14 cellular contexts compared by ENCODE assay signal in genomic region chr17:1746975-1747543, GRCh38. TPM values are rescaled to one million over a fixed set of nuclear protein-coding genes. Genes with fewer than 3 reads are reported as not detected.
DNase-seq lines count a peak whose midpoint lies in the region; ATAC-seq and TF ChIP-seq lines count a peak whose summit lies in the region.
"Had no signal": no experiment of that assay in that cellular context is flagged by ENCODE, and none has a peak within 500 bp of the region (broad histone marks: within the 10 kb centered on the region; RNA-seq: fewer than 3 reads in every experiment).

No MANE protein-coding gene starts in this region.

- no peak overlapping the region for H3K4ac ChIP-seq in mesendoderm (ENCODE audit: low read depth, low read length)

- H3K36me3 ChIP-seq in osteoblast (ENCODE audit: insufficient read depth, low read length) (no peaks in the 10 kb centered on the region), mesendoderm (ENCODE audit: control insufficient read depth, insufficient read depth, low read length) (no peaks in the 10 kb centered on the region), HAP-1 (replicated peaks) (no peaks in the 10 kb centered on the region)
- H3K36me3 ChIP-seq: MG63 had no signal

- no peaks in the 10 kb centered on the region for H4K20me1 ChIP-seq in osteoblast (ENCODE audit: insufficient read depth, low read length)

- no peaks in the 10 kb centered on the region for H3K4me1 ChIP-seq in foreskin keratinocyte
- no peaks in the 10 kb centered on the region for H3K4me1 ChIP-seq in osteoblast (ENCODE audit: insufficient read depth, low read length)
- H3K4me1 ChIP-seq in mesendoderm (ENCODE audit: control insufficient read depth, low read depth, low read length): no peaks in the 10 kb centered on the region
- H3K4me1 ChIP-seq in HAP-1: no peaks in the 10 kb centered on the region

- H3K9me3 ChIP-seq in osteoblast (ENCODE audit: low read depth, low read length): no peaks in the 10 kb centered on the region
- no peaks in the 10 kb centered on the region for H3K9me3 ChIP-seq in HAP-1
- H3K9me3 ChIP-seq: MG63 had no signal

- in situ Hi-C loops in G401 (cut with HindIII; ENCODE audit: low sequenced_read_pairs) (no loop called here), HAP-1 (cut with MboI; ENCODE audit: low sequenced_read_pairs) (no loop called here)

- no peaks in the 10 kb centered on the region for H3K79me1 ChIP-seq in mesendoderm (ENCODE audit: low read length)

- H4K8ac ChIP-seq in mesendoderm (ENCODE audit: low read depth, low read length): no peak overlapping the region

- no peak overlapping the region for H2BK120ac ChIP-seq in mesendoderm (ENCODE audit: low read depth, low read length)

- no CpG with 5 or more reads among the region's 22 CpGs for WGBS in mesendoderm (ENCODE audit: extremely low coverage, insufficient coverage, low lambda C conversion rate)

- ATAC-seq in foreskin keratinocyte: peak; percentile 91
- no peak for ATAC-seq in GM21528 (IDR thresholded peaks at IDR 0.05; ENCODE audit: low FRiP score, unreplicated experiment)

- no peak overlapping the region for H3K23ac ChIP-seq in mesendoderm (ENCODE audit: low read length)

- no peak overlapping the region for H2BK15ac ChIP-seq in mesendoderm (replicated peaks; ENCODE audit: low read depth)

- no peak overlapping the region for H2AFZ ChIP-seq in osteoblast (ENCODE audit: low read length)

- no peak overlapping the region for H3K18ac ChIP-seq in mesendoderm (ENCODE audit: low read length)

- H3K79me2 ChIP-seq in osteoblast (ENCODE audit: insufficient read depth, low read length) (no peaks in the 10 kb centered on the region), mesendoderm (ENCODE audit: control insufficient read depth, insufficient read depth, low read length) (no peaks in the 10 kb centered on the region)

- H3K27me3 ChIP-seq in foreskin keratinocyte: no peaks in the 10 kb centered on the region
- no peaks in the 10 kb centered on the region for H3K27me3 ChIP-seq in osteoblast (ENCODE audit: insufficient read depth, low read length)
- no peaks in the 10 kb centered on the region for H3K27me3 ChIP-seq in mesendoderm (ENCODE audit: insufficient read depth, low read length, poor library complexity)
- no peaks in the 10 kb centered on the region for H3K27me3 ChIP-seq in HAP-1 (ENCODE audit: low read depth)
- H3K27me3 ChIP-seq: MG63 had no signal

- TF ChIP-seq CTCF in VCaP (conservative IDR thresholded peaks at IDR 0.05) (no peak), foreskin keratinocyte (conservative IDR thresholded peaks at IDR 0.05) (no peak), osteoblast (IDR thresholded peaks at IDR 0.05; ENCODE audit: extremely low read depth, low read depth, low read length) (no peak)

- H3K4me3 ChIP-seq in osteoblast (ENCODE audit: insufficient read depth, low read length) (no peak overlapping the region), mesendoderm (ENCODE audit: low read length) (no peak overlapping the region), HAP-1 (no peak overlapping the region)
- H3K4me3 ChIP-seq: MG63 had no signal

- no peak overlapping the region for H3K9ac ChIP-seq in mesendoderm (ENCODE audit: low read length)

- H2AK5ac ChIP-seq in mesendoderm (ENCODE audit: low read length): no peak overlapping the region

- peak; percentile 37 for DNase-seq in G401 (ENCODE audit: low spot score)
- peak; percentile 83 to 89 for DNase-seq in foreskin keratinocyte
- peak; percentile 78 for DNase-seq in osteoblast (ENCODE audit: insufficient read length, low spot score, missing footprints)
- no peak for DNase-seq in mesendoderm
- no peak for DNase-seq in SIG-M5 (lab: John Stamatoyannopoulos, UW)
- DNase-seq in HAP-1 (ENCODE audit: low spot score in 2 of 2): no peak
- DNase-seq: activated CD8-positive, alpha-beta memory T cell treated with anti-CD3 and anti-CD28 coated beads, Interleukin-2, amount 50 U/mL, for 48 hours; effector memory CD4-positive, alpha-beta T cell; EL; MG63; naive B cell; NCI-H2227 treated with DMSO at 0.1 percent for 48 hours had no signal

- H3K4me2 ChIP-seq in osteoblast (ENCODE audit: insufficient read depth, low read length) (no peak overlapping the region), mesendoderm (ENCODE audit: low read length) (no peak overlapping the region)

- H4K5ac ChIP-seq in mesendoderm (ENCODE audit: low read length): no peak overlapping the region

- H3K27ac ChIP-seq in VCaP (peak overlapping the region; percentile 67), foreskin keratinocyte (peak overlapping the region; percentile 18), osteoblast (ENCODE audit: low read depth, low read length) (no peak overlapping the region), mesendoderm (ENCODE audit: low read depth, low read length) (no peak overlapping the region)

- H2BK5ac ChIP-seq in mesendoderm (ENCODE audit: low read length): no peak overlapping the region

- no peak overlapping the region for H3K56ac ChIP-seq in mesendoderm (ENCODE audit: low read length)

RNA-seq across cellular contexts. Expression of gene SERPINF2, which starts 4.4 kb away (rescaled TPM):
- 2.4 and 3.0 TPM in 2 replicates for total RNA-seq in G401 (2014; rRNA removed; shearing (Covaris generic))
- 1.2 and 1.3 TPM in 2 replicates for total RNA-seq in foreskin keratinocyte
- polyA plus RNA-seq in foreskin keratinocyte: 1.3 and 1.8 TPM in 2 replicates
- total RNA-seq in osteoblast: under 0.01 TPM in 1 of 2 replicates, not detected in the other
- polyA plus RNA-seq in mesendoderm (2013, experiment 1 of 2): 0.34 TPM
- 0.31 TPM for polyA plus RNA-seq in mesendoderm (2013, experiment 2 of 2)

RNA-seq across cellular contexts. Expression of gene SERPINF1, which starts 14.8 kb away (rescaled TPM):
- 465 and 509 TPM in 2 replicates for total RNA-seq in G401 (2014; rRNA removed; shearing (Covaris generic))
- total RNA-seq in foreskin keratinocyte: 6.8 and 7.4 TPM in 2 replicates
- polyA plus RNA-seq in foreskin keratinocyte: 7.7 and 8.5 TPM in 2 replicates
- total RNA-seq in osteoblast: 309 and 314 TPM in 2 replicates
- polyA plus RNA-seq in mesendoderm (2013, experiment 1 of 2): 18.6 TPM
- 19.8 TPM for polyA plus RNA-seq in mesendoderm (2013, experiment 2 of 2)

RNA-seq across cellular contexts. Expression of gene WDR81, which starts 22.6 kb away (rescaled TPM):
- 25.0 and 29.9 TPM in 2 replicates for total RNA-seq in G401 (2014; rRNA removed; shearing (Covaris generic))
- total RNA-seq in foreskin keratinocyte (17.6 and 18.9 TPM in 2 replicates), osteoblast (47.7 and 47.8 TPM in 2 replicates)
- polyA plus RNA-seq in foreskin keratinocyte: 10.3 and 11.5 TPM in 2 replicates
- 6.6 TPM for polyA plus RNA-seq in mesendoderm (2013, experiment 1 of 2)
- 5.6 TPM for polyA plus RNA-seq in mesendoderm (2013, experiment 2 of 2)

RNA-seq across cellular contexts. Expression of gene TLCD2, which starts 36.9 kb away (rescaled TPM):
- total RNA-seq in G401 (2014; rRNA removed; shearing (Covaris generic)): 1.2 TPM in 2 replicates
- 0.60 and 0.65 TPM in 2 replicates for total RNA-seq in foreskin keratinocyte
- polyA plus RNA-seq in foreskin keratinocyte: 0.27 and 0.30 TPM in 2 replicates
- total RNA-seq in osteoblast: 4.7 TPM in 2 replicates
- polyA plus RNA-seq in mesendoderm (2013, experiment 1 of 2): 0.52 TPM
- polyA plus RNA-seq in mesendoderm (2013, experiment 2 of 2): 0.50 TPM

Comparison
In these comparisons a context has a peak if more than half of its experiments do, and no peak if none do; other contexts are left out.
1. DNase-seq: peak in G401 (single experiment), foreskin keratinocyte (2 of 2) and osteoblast (single experiment); none in mesendoderm (single experiment), SIG-M5 (single experiment) and HAP-1 (0 of 2).
2. H3K27ac ChIP-seq: peak in VCaP (single experiment) and foreskin keratinocyte (single experiment); none in osteoblast (single experiment) and mesendoderm (single experiment).
3. RNA of gene SERPINF1, which starts 14.8 kb away (total RNA-seq): 465 to 509 TPM in G401 and 309 to 314 TPM in osteoblast; 6.8 to 7.4 TPM in foreskin keratinocyte; every median in the first group is over 10 times any median in the second.